30 cellular contexts compared by ENCODE assay signal in the genomic region with DNA sequence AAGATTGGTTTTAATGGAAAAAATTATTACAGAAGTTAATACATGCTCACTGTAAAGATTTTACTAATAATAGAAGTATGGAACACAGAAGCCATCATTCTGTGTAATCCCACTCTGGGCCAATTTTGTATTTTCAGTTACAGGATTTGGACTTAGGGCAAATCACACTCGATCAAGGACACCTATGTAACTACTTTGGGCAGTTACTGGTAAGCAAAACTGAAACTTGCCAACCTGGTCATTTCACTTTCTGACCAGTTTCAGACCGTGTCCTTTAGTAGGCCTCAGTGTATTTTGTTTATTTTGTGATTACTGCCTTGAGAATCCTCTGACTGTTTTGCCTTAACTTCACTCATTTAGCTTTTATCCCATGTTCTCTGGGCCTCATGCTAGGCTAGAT. TPM values are rescaled to one million over a fixed set of nuclear protein-coding genes. Genes with fewer than 3 reads are reported as not detected.
DNase-seq lines count a peak whose midpoint lies in the region; ATAC-seq and TF ChIP-seq lines count a peak whose summit lies in the region.
"Had no signal": no experiment of that assay in that cellular context is flagged by ENCODE, and none has a peak within 500 bp of the region (broad histone marks: within the 10 kb centered on the region; RNA-seq: fewer than 3 reads in every experiment).

No MANE protein-coding gene starts in this region.

- peak overlapping the region; percentile 19 to 40 for H3K4me3 ChIP-seq in neutrophil (ENCODE audit: low read depth in 1 of 2, low read length in 1 of 2)
- H3K4me3 ChIP-seq: BLaER1, body of pancreas, skin epidermis had no signal

- intact Hi-C loops in CD14-positive monocyte (cut with micrococcal nuclease), result no loop called here

- peaks cover 34% of the 10 kb centered on the region for H3K36me3 ChIP-seq in neutrophil

- peaks cover 77% of the 10 kb centered on the region for H3K4me1 Mint-ChIP-seq in CD14-positive monocyte

- peaks cover 40 to 46% of the 10 kb centered on the region in 2 experiments for H3K4me1 ChIP-seq in neutrophil (ENCODE audit: control insufficient read depth in 1 of 2, insufficient read depth in 1 of 2, low read depth in 1 of 2, low read length in 1 of 2)
- H3K4me1 ChIP-seq: Caco-2 had no signal

- H3K27me3 Mint-ChIP-seq in CD14-positive monocyte (ENCODE audit: low read depth in 3 of 3), result no peaks in the 10 kb centered on the region
- H3K27me3 Mint-ChIP-seq: naive B cell had no signal

- H3K9me3 ChIP-seq in neutrophil, result no peaks in the 10 kb centered on the region
- H3K9me3 ChIP-seq: BLaER1, body of pancreas, Caco-2 had no signal

- DNase-seq in CD14-positive monocyte (ENCODE audit: low spot score), result no peak
- DNase-seq in RPMI8226, result peak; percentile 64
- DNase-seq in NCI-H1092 treated with DMSO at 0.1 percent for 48 hours (lab: John Stamatoyannopoulos, UW), result no peak
- DNase-seq in OCI-M1 (lab: John Stamatoyannopoulos, UW), result no peak
- no peak for DNase-seq in putamen (ENCODE audit: low spot score)
- DNase-seq: activated CD4-positive, alpha-beta T cell treated with anti-CD3 and anti-CD28 coated beads for 48 hours; activated CD8-positive, alpha-beta memory T cell treated with anti-CD3 and anti-CD28 coated beads for 24 hours; body of pancreas; Caco-2; cerebellar nuclear complex; DMS79; effector CD4-positive, alpha-beta T cell; left ventricle myocardium superior; NCI-H1436 treated with DMSO at 0.1 percent for 48 hours; NCI-H446 treated with DMSO at 0.1 percent for 48 hours; NCI-H82; occipital lobe; stimulated activated CD4-positive, alpha-beta T cell treated with anti-CD3 and anti-CD28 coated beads, Interleukin-1b, Interleukin-23, amount 100 ng/mL, for 48 hours; stimulated activated CD8-positive, alpha-beta memory T cell treated with anti-CD3 and anti-CD28 coated beads, Interleukin-4, amount 100 ng/mL, for 48 hours had no signal

- peak overlapping the region in 1 of 2 donors; percentile 41 for H3K4me3 Mint-ChIP-seq in CD14-positive monocyte
- H3K4me3 Mint-ChIP-seq: mesothelial cell of epicardium had no signal

- peaks cover 36 to 57% of the 10 kb centered on the region in 2 donors for H3K36me3 Mint-ChIP-seq in CD14-positive monocyte

- no peak for TF ChIP-seq CTCF in CD14-positive monocyte (IDR thresholded peaks at IDR 0.05)
- TF ChIP-seq CTCF in neutrophil (IDR thresholded peaks at IDR 0.05), result no peak

- peak overlapping the region; percentile 78 for H3K27ac ChIP-seq in neutrophil
- H3K27ac ChIP-seq: BLaER1, epithelial cell of prostate, VCaP had no signal

- H3K27ac Mint-ChIP-seq in CD14-positive monocyte, result peak overlapping the region; percentile 82 to 92 (median 85)
- H3K27ac Mint-ChIP-seq: mesothelial cell of epicardium had no signal

- no peaks in the 10 kb centered on the region for H3K27me3 ChIP-seq in neutrophil
- H3K27me3 ChIP-seq: BLaER1, body of pancreas had no signal

- ATAC-seq in GM18907 (IDR thresholded peaks at IDR 0.05; ENCODE audit: unreplicated experiment) (peak; percentile 38), GM21528 (IDR thresholded peaks at IDR 0.05; ENCODE audit: low FRiP score, unreplicated experiment) (no peak)
- ATAC-seq: body of pancreas, left ventricle myocardium superior had no signal

- no peaks in the 10 kb centered on the region for H3K9me3 Mint-ChIP-seq in CD14-positive monocyte

RNA-seq across cellular contexts. Expression of a gene that starts 10.6 kb away (rescaled TPM):
- polyA plus RNA-seq in CD14-positive monocyte, result not detected
- polyA plus RNA-seq: adipose tissue, H1 had no signal

RNA-seq across cellular contexts. Expression of a gene that starts 59.1 kb away (rescaled TPM):
- polyA plus RNA-seq in CD14-positive monocyte, result 1 to 10 TPM; 2.7 to 3.2 TPM

RNA-seq across cellular contexts. Expression of a gene that starts 59.2 kb away (rescaled TPM):
- polyA plus RNA-seq in CD14-positive monocyte, result 10 to 100 TPM; 70.1 to 74.8 TPM
